In the genomic region with DNA sequence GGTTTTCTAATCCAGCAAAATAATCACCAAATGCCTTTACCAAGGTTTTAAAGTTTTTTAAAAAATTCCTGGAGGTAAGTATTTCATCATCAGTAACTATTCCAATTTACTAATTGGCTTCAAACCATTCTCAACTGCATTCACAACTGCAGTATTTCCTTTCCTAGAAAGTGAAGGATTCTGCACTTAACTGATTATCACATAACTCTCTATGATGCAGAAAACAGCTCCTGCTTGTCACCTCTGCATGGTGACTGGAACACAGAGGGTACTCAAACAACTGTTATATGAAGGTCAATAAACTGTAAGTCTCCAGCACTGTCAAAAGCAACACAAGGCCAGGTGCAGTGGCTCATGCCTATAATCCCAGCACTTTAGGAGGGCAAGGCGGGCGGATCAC, we compare ENCODE assay signal across 1 cellular context.
TF ChIP-seq lines count a peak whose summit lies in the region.

No MANE protein-coding gene starts in this region.

TF ChIP-seq in HCT116, 20 proteins besides CTCF, POLR2A, EP300 and RAD21:
- TF ChIP-seq, protein P1, sequence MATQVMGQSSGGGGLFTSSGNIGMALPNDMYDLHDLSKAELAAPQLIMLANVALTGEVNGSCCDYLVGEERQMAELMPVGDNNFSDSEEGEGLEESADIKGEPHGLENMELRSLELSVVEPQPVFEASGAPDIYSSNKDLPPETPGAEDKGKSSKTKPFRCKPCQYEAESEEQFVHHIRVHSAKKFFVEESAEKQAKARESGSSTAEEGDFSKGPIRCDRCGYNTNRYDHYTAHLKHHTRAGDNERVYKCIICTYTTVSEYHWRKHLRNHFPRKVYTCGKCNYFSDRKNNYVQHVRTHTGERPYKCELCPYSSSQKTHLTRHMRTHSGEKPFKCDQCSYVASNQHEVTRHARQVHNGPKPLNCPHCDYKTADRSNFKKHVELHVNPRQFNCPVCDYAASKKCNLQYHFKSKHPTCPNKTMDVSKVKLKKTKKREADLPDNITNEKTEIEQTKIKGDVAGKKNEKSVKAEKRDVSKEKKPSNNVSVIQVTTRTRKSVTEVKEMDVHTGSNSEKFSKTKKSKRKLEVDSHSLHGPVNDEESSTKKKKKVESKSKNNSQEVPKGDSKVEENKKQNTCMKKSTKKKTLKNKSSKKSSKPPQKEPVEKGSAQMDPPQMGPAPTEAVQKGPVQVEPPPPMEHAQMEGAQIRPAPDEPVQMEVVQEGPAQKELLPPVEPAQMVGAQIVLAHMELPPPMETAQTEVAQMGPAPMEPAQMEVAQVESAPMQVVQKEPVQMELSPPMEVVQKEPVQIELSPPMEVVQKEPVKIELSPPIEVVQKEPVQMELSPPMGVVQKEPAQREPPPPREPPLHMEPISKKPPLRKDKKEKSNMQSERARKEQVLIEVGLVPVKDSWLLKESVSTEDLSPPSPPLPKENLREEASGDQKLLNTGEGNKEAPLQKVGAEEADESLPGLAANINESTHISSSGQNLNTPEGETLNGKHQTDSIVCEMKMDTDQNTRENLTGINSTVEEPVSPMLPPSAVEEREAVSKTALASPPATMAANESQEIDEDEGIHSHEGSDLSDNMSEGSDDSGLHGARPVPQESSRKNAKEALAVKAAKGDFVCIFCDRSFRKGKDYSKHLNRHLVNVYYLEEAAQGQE (IDR thresholded peaks at IDR 0.05; ENCODE audit: low read depth), result no peak
- TF ChIP-seq ZFX (IDR thresholded peaks at IDR 0.05) (no peak), EZH2 (IDR thresholded peaks at IDR 0.05) (no peak), SRF (IDR thresholded peaks at IDR 0.05; ENCODE audit: low read depth) (no peak), POLR2AphosphoS5 (IDR thresholded peaks at IDR 0.05; ENCODE audit: low read depth, low read length) (no peak), CBX3 (IDR thresholded peaks at IDR 0.05; ENCODE audit: low read depth) (no peak), SP1 (IDR thresholded peaks at IDR 0.05; ENCODE audit: low read depth) (no peak), SIN3A (IDR thresholded peaks at IDR 0.05; ENCODE audit: low read depth) (no peak), JUND (IDR thresholded peaks at IDR 0.05) (no peak), TCF7L2 (IDR thresholded peaks at IDR 0.05; ENCODE audit: borderline replicate concordance, extremely low read depth, insufficient read depth, insufficient read length) (no peak), ELF1 (IDR thresholded peaks at IDR 0.05; ENCODE audit: borderline replicate concordance, low read depth) (no peak)
- TF ChIP-seq, protein P2, sequence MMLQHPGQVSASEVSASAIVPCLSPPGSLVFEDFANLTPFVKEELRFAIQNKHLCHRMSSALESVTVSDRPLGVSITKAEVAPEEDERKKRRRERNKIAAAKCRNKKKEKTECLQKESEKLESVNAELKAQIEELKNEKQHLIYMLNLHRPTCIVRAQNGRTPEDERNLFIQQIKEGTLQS (IDR thresholded peaks at IDR 0.05), result no peak
- TF ChIP-seq, protein P3, sequence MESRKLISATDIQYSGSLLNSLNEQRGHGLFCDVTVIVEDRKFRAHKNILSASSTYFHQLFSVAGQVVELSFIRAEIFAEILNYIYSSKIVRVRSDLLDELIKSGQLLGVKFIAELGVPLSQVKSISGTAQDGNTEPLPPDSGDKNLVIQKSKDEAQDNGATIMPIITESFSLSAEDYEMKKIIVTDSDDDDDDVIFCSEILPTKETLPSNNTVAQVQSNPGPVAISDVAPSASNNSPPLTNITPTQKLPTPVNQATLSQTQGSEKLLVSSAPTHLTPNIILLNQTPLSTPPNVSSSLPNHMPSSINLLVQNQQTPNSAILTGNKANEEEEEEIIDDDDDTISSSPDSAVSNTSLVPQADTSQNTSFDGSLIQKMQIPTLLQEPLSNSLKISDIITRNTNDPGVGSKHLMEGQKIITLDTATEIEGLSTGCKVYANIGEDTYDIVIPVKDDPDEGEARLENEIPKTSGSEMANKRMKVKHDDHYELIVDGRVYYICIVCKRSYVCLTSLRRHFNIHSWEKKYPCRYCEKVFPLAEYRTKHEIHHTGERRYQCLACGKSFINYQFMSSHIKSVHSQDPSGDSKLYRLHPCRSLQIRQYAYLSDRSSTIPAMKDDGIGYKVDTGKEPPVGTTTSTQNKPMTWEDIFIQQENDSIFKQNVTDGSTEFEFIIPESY (IDR thresholded peaks at IDR 0.05; ENCODE audit: extremely low read depth, insufficient replicate concordance, low read length), result no peak
